35 cellular contexts compared by ENCODE assay signal in the genomic region with DNA sequence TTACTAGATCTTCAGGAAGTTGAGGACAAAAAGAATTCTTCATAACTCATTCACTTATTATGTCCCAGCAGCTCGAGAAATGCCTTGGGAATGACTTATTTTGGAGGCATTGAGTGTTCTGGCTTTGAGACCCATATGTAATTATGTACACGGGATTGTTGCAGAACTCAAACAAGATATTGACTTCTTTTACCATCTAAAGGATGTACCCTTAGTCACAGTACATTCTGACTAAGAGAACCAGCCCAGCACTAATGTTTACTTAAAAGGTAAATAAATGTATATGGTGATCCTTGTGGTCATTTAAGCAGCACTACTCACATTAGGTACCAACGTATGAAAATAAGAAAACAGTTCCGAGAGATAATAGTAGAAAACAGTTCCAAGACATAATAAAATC.
"Had no signal": no experiment of that assay in that cellular context is flagged by ENCODE, and none has a peak within 500 bp of the region (broad histone marks: within the 10 kb centered on the region; RNA-seq: fewer than 3 reads in every experiment).

No MANE protein-coding gene starts in this region.

- H3K27me3 ChIP-seq: MG63 had no signal

- H3K4me3 ChIP-seq: MG63 had no signal

- H3K4me2 ChIP-seq: KMS-11 had no signal

- H3K36me3 ChIP-seq: MG63 had no signal

- DNase-seq: Karpas-422, Kasumi-1, MG63, MM.1S, MV-4-11, NCI-H1048, NCI-H1092, NCI-H1092 treated with DMSO at 0.1 percent for 48 hours, NCI-H1105, NCI-H1105 treated with DMSO at 0.1 percent for 48 hours, NCI-H1417, NCI-H1417 treated with DMSO at 0.1 percent for 48 hours, NCI-H1436, NCI-H1436 treated with DMSO at 0.1 percent for 48 hours, NCI-H146, NCI-H1694, NCI-H1694 treated with DMSO at 0.1 percent for 48 hours, NCI-H187, NCI-H187 treated with DMSO at 0.1 percent for 48 hours, NCI-H1930, NCI-H2029, NCI-H2029 treated with DMSO at 0.1 percent for 48 hours, NCI-H2081, NCI-H2081 treated with DMSO at 0.1 percent for 48 hours, NCI-H2107, NCI-H2171, NCI-H2171 treated with DMSO at 0.1 percent for 48 hours, NCI-H2227 treated with DMSO at 0.1 percent for 48 hours, NCI-H226, NCI-H345, NCI-H446, NCI-H446 treated with DMSO at 0.1 percent for 48 hours, NCI-H510A, NCI-H510A treated with DMSO at 0.1 percent for 48 hours had no signal

- H3K9ac ChIP-seq: KMS-11 had no signal

- H3K27ac ChIP-seq: KMS-11 had no signal
